Comparison of ENCODE assay signal across 8 cellular contexts in the genomic region with DNA sequence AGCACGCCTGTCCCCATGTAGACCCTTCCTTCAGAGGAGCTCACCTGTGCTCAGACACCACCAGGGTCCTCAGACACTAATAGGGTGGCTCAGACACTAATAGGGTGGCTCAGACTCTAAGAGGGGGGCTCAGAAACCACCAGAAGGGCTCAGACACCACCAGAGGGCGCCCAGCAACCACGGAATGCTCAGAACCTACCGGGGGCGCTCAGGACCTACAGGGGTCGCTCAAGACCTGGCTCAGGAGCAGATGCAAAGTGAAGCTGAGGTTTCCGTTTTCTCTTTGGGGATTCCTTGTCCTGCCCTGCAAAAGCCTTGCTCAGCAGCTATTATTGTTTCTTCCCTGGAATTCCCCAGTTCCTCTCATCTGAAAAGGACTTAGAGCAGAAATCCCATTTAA.
A peak's percentile ranks its signal among the peaks of the same experiment; 100 is the strongest.
DNase-seq lines count a peak whose midpoint lies in the region; ATAC-seq, FAIRE-seq and TF ChIP-seq lines count a peak whose summit lies in the region.
"Not testable (repeated sequence)": the region's sequence is repeated elsewhere in the genome, so short reads cannot be mapped to it uniquely, and the experiment has no call there.

No MANE protein-coding gene starts in this region.

- intact Hi-C loops in natural killer cell (cut with micrococcal nuclease), result not testable (repeated sequence)

- not testable (repeated sequence) for H3K4me1 Mint-ChIP-seq in activated T-cell treated with anti-CD3 and anti-CD28 coated beads, Interleukin-2, amount 50 U/mL, for 4 hours (ENCODE audit: low read depth); natural killer cell

- ATAC-seq in GM18505 (IDR thresholded peaks at IDR 0.05; ENCODE audit: unreplicated experiment), result peak; percentile 93
- ATAC-seq in GM21447 (IDR thresholded peaks at IDR 0.05; ENCODE audit: unreplicated experiment), result peak; percentile 90
- ATAC-seq in HG02759 (IDR thresholded peaks at IDR 0.05; ENCODE audit: unreplicated experiment), result peak; percentile 99
- peak; percentile 98 for ATAC-seq in HG03066 (IDR thresholded peaks at IDR 0.05; ENCODE audit: low read depth, unreplicated experiment)
- peak; percentile 99 for ATAC-seq in HG03460 (IDR thresholded peaks at IDR 0.05; ENCODE audit: unreplicated experiment)
- peak; percentile 90 to 96 for ATAC-seq in activated T-cell treated with anti-CD3 and anti-CD28 coated beads, Interleukin-2, amount 50 U/mL, for 4 hours
- ATAC-seq in natural killer cell, result peak; percentile 86 to 99 (median 99)

- peak; percentile 90 for FAIRE-seq in GM19239 (lab: Jason Lieb, UNC)

- TF ChIP-seq POLR2A in GM18505 (IDR thresholded peaks at IDR 0.05; ENCODE audit: borderline replicate concordance, extremely low read depth, insufficient read depth, insufficient read length), result not testable (repeated sequence)

- TF ChIP-seq CTCF in natural killer cell (IDR thresholded peaks at IDR 0.05), result not testable (repeated sequence)

- H3K4me3 Mint-ChIP-seq in activated T-cell treated with anti-CD3 and anti-CD28 coated beads, Interleukin-2, amount 50 U/mL, for 4 hours; natural killer cell: not testable (repeated sequence)

- not testable (repeated sequence) for H3K9me3 Mint-ChIP-seq in activated T-cell treated with anti-CD3 and anti-CD28 coated beads, Interleukin-2, amount 50 U/mL, for 4 hours; natural killer cell

- H3K27me3 Mint-ChIP-seq in activated T-cell treated with anti-CD3 and anti-CD28 coated beads, Interleukin-2, amount 50 U/mL, for 4 hours (ENCODE audit: low read depth); natural killer cell (ENCODE audit: low read depth in 2 of 2): not testable (repeated sequence)

- not testable (repeated sequence) for H3K36me3 Mint-ChIP-seq in activated T-cell treated with anti-CD3 and anti-CD28 coated beads, Interleukin-2, amount 50 U/mL, for 4 hours (ENCODE audit: insufficient read depth); natural killer cell

- H3K27ac Mint-ChIP-seq in natural killer cell, result not testable (repeated sequence)

- DNase-seq in GM19239 (ENCODE audit: insufficient read length, low spot score); activated T-cell treated with anti-CD3 and anti-CD28 coated beads, Interleukin-2, amount 50 U/mL, for 4 hours; natural killer cell: not testable (repeated sequence)
